1 cellular context compared by ENCODE assay signal in genomic region chr20:40682104-40683045, GRCh38.
TF ChIP-seq lines count a peak whose summit lies in the region.

No MANE protein-coding gene starts in this region.

TF ChIP-seq in HepG2, 621 proteins besides CTCF, POLR2A, EP300 and RAD21 (continued from another document and continues in another):
- TF ChIP-seq ZBTB40 (IDR thresholded peaks at IDR 0.05) = no peak
- TF ChIP-seq ZBTB40 (CRISPR knock-in tag; IDR thresholded peaks at IDR 0.05) = no peak; the same call in 1 of the 2 replicates
- TF ChIP-seq ZNF326 (CRISPR knock-in tag; IDR thresholded peaks at IDR 0.05; ENCODE audit: borderline replicate concordance) = no peak
- TF ChIP-seq MAX (IDR thresholded peaks at IDR 0.05) = peak; percentile 57; the same call in 1 of the 2 replicates
- no peak for TF ChIP-seq PREB (CRISPR knock-in tag; IDR thresholded peaks at IDR 0.05)
- TF ChIP-seq SP4 (CRISPR knock-in tag; IDR thresholded peaks at IDR 0.05) = peak; percentile 49; the same call in 1 of the 2 replicates
- 0 out of 2 replicates have a peak, but pooled peaks have one; percentile 9 for TF ChIP-seq ZXDC (CRISPR knock-in tag; IDR thresholded peaks at IDR 0.05)
- TF ChIP-seq SATB2 (CRISPR knock-in tag; IDR thresholded peaks at IDR 0.05) = no peak
- TF ChIP-seq ZNF652 (CRISPR knock-in tag; IDR thresholded peaks at IDR 0.05; ENCODE audit: borderline replicate concordance, low read depth) = peak; percentile 44; the same call in 1 of the 2 replicates
- TF ChIP-seq PITX1 (CRISPR knock-in tag; IDR thresholded peaks at IDR 0.05) = peak; percentile 92
- no peak for TF ChIP-seq RBFOX2 (IDR thresholded peaks at IDR 0.05; ENCODE audit: low read depth, low read length)
- no peak; the same call in 1 of the 2 replicates for TF ChIP-seq ZNF160 (CRISPR knock-in tag; IDR thresholded peaks at IDR 0.05)
- peak; percentile 68 for TF ChIP-seq ZFY (CRISPR knock-in tag; IDR thresholded peaks at IDR 0.05)
- TF ChIP-seq HNF4A (CRISPR knock-in tag; IDR thresholded peaks at IDR 0.05) = peak; percentile 88
- no peak for TF ChIP-seq SP5 (CRISPR knock-in tag; IDR thresholded peaks at IDR 0.05; ENCODE audit: borderline replicate concordance, low read depth)
- no peak for TF ChIP-seq POLR2AphosphoS5 (IDR thresholded peaks at IDR 0.05; ENCODE audit: low read depth, low read length)
- TF ChIP-seq PAXIP1 (CRISPR knock-in tag; conservative IDR thresholded peaks at IDR 0.05) = peak; percentile 86
- no peak for TF ChIP-seq CBX1 (IDR thresholded peaks at IDR 0.05; ENCODE audit: low read depth)
- TF ChIP-seq PLSCR1 (CRISPR knock-in tag; IDR thresholded peaks at IDR 0.05; ENCODE audit: borderline replicate concordance) = no peak
- peak; percentile 16; the same call in 1 of the 2 replicates for TF ChIP-seq ETV5 (CRISPR knock-in tag; IDR thresholded peaks at IDR 0.05; ENCODE audit: borderline replicate concordance)
- 0 out of 2 replicates have a peak, but pooled peaks have one; percentile 69 for TF ChIP-seq GFI1 (CRISPR knock-in tag; IDR thresholded peaks at IDR 0.05; ENCODE audit: borderline replicate concordance)
- TF ChIP-seq ZNF280D (CRISPR knock-in tag; IDR thresholded peaks at IDR 0.05) = no peak
- TF ChIP-seq ZNF264 (CRISPR knock-in tag; IDR thresholded peaks at IDR 0.05) = peak; percentile 93
- no peak for TF ChIP-seq NFE2L1 (CRISPR knock-in tag; IDR thresholded peaks at IDR 0.05; ENCODE audit: borderline replicate concordance)
- TF ChIP-seq IRX3 (CRISPR knock-in tag; IDR thresholded peaks at IDR 0.05; ENCODE audit: borderline replicate concordance, low read depth) = no peak
- TF ChIP-seq PAWR (CRISPR knock-in tag; IDR thresholded peaks at IDR 0.05; ENCODE audit: borderline replicate concordance) = no peak
